ENCODE assay signal across 1 cellular context in the genomic region with DNA sequence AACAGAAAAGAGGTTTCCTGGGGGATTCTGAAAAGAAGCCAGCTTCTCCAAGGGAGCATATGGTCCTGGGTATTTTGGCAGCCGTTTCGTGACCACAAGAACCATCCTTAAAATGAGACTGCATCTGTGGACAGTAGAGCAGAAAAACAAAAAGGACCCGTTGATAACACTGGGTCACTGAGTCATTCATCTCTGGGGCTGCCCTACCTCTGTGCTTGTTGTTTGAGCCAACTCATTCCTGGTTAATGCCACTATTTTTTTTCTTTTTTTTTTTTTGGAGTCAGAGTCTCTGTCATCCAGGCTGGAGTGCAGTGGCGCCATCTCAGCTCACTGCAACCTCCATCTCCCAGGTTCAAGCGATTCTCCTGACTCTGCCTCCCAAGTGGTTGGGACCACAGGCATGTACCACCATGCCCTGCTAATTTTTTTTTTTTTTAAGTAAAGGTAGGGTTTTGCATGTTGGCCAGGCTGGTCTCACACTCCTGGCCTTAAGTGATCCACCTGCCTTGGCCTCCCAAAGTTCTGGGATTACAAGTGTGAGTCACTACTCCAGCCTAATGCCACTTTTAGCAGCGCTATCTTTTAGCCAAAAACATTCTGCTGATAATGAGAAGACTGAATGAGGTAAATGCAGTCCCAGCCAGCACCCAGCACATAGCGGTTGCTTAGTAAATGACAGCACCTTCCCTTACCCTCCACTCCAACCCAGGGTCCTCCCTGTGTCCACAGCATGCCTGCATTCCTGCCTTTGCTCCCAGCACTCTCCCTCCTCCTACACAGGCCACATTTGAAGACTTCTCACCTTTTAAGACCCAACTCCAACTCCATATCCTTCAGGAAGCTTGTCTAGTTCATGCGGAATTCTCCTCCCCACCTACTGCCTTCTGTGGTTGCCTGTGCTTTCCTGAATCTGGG.
TF ChIP-seq lines count a peak whose summit lies in the region.

No MANE protein-coding gene starts in this region.

TF ChIP-seq in HEK293, 187 proteins besides CTCF, POLR2A, EP300 and RAD21 (continued from another document):
- TF ChIP-seq, protein P1, sequence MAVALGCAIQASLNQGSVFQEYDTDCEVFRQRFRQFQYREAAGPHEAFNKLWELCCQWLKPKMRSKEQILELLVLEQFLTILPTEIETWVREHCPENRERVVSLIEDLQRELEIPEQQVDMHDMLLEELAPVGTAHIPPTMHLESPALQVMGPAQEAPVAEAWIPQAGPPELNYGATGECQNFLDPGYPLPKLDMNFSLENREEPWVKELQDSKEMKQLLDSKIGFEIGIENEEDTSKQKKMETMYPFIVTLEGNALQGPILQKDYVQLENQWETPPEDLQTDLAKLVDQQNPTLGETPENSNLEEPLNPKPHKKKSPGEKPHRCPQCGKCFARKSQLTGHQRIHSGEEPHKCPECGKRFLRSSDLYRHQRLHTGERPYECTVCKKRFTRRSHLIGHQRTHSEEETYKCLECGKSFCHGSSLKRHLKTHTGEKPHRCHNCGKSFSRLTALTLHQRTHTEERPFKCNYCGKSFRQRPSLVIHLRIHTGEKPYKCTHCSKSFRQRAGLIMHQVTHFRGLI (tag by site-specific recombination; IDR thresholded peaks at IDR 0.05) = no peak
- TF ChIP-seq ZNF335 (tag by site-specific recombination; conservative IDR thresholded peaks at IDR 0.05) (peak; percentile 99), ZNF843 (tag by site-specific recombination; IDR thresholded peaks at IDR 0.05) (0 out of 2 replicates have a peak, but pooled peaks have one; percentile 11), ZNF792 (tag by site-specific recombination; IDR thresholded peaks at IDR 0.05) (0 out of 2 replicates have a peak, but pooled peaks have one; percentile 30), ZNF324 (tag by site-specific recombination; IDR thresholded peaks at IDR 0.05) (peak; percentile 17; the same call in 1 of the 2 replicates), KLF16 (tag by site-specific recombination; IDR thresholded peaks at IDR 0.05) (peak; percentile 18; the same call in 1 of the 2 replicates), SP2 (tag by site-specific recombination; IDR thresholded peaks at IDR 0.05) (no peak), ZNF501 (tag by site-specific recombination; IDR thresholded peaks at IDR 0.05) (0 out of 2 replicates have a peak, but pooled peaks have one; percentile 20), ZFP37 (tag by site-specific recombination; IDR thresholded peaks at IDR 0.05) (peak; percentile 59), ZNF629 (tag by site-specific recombination; IDR thresholded peaks at IDR 0.05) (peak; percentile 47), ZSCAN23 (tag by site-specific recombination; IDR thresholded peaks at IDR 0.05) (0 out of 2 replicates have a peak, but pooled peaks have one; percentile 37), ZSCAN16 (tag by site-specific recombination; IDR thresholded peaks at IDR 0.05) (no peak), KLF8 (tag by site-specific recombination; IDR thresholded peaks at IDR 0.05) (0 out of 2 replicates have a peak, but pooled peaks have one; percentile 20), ZXDB (tag by site-specific recombination; IDR thresholded peaks at IDR 0.05) (peak; percentile 63; the same call in 1 of the 2 replicates), ZNF404 (tag by site-specific recombination; IDR thresholded peaks at IDR 0.05) (no peak), FEZF1 (tag by site-specific recombination; IDR thresholded peaks at IDR 0.05) (peak; percentile 29), ZNF785 (tag by site-specific recombination; IDR thresholded peaks at IDR 0.05) (no peak), ZFHX2 (tag by site-specific recombination; conservative IDR thresholded peaks at IDR 0.05) (peak; percentile 58), ZNF223 (tag by site-specific recombination; IDR thresholded peaks at IDR 0.05) (no peak), ZEB2 (tag by site-specific recombination; IDR thresholded peaks at IDR 0.05) (0 out of 2 replicates have a peak, but pooled peaks have one; percentile 30), ZNF121 (tag by site-specific recombination; IDR thresholded peaks at IDR 0.05) (peak; percentile 42; the same call in 1 of the 2 replicates), BCL11B (tag by site-specific recombination; IDR thresholded peaks at IDR 0.05; ENCODE audit: low read depth) (no peak), ZBTB21 (tag by site-specific recombination; IDR thresholded peaks at IDR 0.05) (peak; percentile 43; the same call in 1 of the 2 replicates)
- TF ChIP-seq, protein P2, sequence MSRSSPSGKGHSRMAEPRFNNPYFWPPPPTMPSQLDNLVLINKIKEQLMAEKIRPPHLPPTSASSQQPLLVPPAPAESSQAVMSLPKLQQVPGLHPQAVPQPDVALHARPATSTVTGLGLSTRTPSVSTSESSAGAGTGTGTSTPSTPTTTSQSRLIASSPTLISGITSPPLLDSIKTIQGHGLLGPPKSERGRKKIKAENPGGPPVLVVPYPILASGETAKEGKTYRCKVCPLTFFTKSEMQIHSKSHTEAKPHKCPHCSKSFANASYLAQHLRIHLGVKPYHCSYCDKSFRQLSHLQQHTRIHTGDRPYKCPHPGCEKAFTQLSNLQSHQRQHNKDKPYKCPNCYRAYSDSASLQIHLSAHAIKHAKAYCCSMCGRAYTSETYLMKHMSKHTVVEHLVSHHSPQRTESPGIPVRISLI (tag by site-specific recombination; IDR thresholded peaks at IDR 0.05) = peak; percentile 83; the same call in 1 of the 2 replicates
- TF ChIP-seq, protein P3, sequence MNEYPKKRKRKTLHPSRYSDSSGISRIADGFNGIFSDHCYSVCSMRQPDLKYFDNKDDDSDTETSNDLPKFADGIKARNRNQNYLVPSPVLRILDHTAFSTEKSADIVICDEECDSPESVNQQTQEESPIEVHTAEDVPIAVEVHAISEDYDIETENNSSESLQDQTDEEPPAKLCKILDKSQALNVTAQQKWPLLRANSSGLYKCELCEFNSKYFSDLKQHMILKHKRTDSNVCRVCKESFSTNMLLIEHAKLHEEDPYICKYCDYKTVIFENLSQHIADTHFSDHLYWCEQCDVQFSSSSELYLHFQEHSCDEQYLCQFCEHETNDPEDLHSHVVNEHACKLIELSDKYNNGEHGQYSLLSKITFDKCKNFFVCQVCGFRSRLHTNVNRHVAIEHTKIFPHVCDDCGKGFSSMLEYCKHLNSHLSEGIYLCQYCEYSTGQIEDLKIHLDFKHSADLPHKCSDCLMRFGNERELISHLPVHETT (tag by site-specific recombination; IDR thresholded peaks at IDR 0.05) = peak; percentile 44; the same call in 1 of the 2 replicates
- TF ChIP-seq, protein P4, sequence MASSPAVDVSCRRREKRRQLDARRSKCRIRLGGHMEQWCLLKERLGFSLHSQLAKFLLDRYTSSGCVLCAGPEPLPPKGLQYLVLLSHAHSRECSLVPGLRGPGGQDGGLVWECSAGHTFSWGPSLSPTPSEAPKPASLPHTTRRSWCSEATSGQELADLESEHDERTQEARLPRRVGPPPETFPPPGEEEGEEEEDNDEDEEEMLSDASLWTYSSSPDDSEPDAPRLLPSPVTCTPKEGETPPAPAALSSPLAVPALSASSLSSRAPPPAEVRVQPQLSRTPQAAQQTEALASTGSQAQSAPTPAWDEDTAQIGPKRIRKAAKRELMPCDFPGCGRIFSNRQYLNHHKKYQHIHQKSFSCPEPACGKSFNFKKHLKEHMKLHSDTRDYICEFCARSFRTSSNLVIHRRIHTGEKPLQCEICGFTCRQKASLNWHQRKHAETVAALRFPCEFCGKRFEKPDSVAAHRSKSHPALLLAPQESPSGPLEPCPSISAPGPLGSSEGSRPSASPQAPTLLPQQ (tag by site-specific recombination; IDR thresholded peaks at IDR 0.05) = peak; percentile 48; the same call in 1 of the 2 replicates
- TF ChIP-seq, protein P5, sequence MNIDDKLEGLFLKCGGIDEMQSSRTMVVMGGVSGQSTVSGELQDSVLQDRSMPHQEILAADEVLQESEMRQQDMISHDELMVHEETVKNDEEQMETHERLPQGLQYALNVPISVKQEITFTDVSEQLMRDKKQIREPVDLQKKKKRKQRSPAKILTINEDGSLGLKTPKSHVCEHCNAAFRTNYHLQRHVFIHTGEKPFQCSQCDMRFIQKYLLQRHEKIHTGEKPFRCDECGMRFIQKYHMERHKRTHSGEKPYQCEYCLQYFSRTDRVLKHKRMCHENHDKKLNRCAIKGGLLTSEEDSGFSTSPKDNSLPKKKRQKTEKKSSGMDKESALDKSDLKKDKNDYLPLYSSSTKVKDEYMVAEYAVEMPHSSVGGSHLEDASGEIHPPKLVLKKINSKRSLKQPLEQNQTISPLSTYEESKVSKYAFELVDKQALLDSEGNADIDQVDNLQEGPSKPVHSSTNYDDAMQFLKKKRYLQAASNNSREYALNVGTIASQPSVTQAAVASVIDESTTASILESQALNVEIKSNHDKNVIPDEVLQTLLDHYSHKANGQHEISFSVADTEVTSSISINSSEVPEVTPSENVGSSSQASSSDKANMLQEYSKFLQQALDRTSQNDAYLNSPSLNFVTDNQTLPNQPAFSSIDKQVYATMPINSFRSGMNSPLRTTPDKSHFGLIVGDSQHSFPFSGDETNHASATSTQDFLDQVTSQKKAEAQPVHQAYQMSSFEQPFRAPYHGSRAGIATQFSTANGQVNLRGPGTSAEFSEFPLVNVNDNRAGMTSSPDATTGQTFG (tag by site-specific recombination; IDR thresholded peaks at IDR 0.05; ENCODE audit: borderline replicate concordance) = no peak
- TF ChIP-seq, protein P6, sequence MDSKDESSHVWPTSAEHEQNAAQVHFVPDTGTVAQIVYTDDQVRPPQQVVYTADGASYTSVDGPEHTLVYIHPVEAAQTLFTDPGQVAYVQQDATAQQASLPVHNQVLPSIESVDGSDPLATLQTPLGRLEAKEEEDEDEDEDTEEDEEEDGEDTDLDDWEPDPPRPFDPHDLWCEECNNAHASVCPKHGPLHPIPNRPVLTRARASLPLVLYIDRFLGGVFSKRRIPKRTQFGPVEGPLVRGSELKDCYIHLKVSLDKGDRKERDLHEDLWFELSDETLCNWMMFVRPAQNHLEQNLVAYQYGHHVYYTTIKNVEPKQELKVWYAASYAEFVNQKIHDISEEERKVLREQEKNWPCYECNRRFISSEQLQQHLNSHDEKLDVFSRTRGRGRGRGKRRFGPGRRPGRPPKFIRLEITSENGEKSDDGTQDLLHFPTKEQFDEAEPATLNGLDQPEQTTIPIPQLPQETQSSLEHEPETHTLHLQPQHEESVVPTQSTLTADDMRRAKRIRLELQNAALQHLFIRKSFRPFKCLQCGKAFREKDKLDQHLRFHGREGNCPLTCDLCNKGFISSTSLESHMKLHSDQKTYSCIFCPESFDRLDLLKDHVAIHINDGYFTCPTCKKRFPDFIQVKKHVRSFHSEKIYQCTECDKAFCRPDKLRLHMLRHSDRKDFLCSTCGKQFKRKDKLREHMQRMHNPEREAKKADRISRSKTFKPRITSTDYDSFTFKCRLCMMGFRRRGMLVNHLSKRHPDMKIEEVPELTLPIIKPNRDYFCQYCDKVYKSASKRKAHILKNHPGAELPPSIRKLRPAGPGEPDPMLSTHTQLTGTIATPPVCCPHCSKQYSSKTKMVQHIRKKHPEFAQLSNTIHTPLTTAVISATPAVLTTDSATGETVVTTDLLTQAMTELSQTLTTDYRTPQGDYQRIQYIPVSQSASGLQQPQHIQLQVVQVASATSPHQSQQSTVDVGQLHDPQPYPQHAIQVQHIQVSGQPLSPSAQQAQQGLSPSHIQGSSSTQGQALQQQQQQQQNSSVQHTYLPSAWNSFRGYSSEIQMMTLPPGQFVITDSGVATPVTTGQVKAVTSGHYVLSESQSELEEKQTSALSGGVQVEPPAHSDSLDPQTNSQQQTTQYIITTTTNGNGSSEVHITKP (tag by site-specific recombination; IDR thresholded peaks at IDR 0.05) = peak; percentile 93
